21 cellular contexts compared by ENCODE assay signal in genomic region chr3:24479816-24480215, GRCh38. TPM values are rescaled to one million over a fixed set of nuclear protein-coding genes. Genes with fewer than 3 reads are reported as not detected.
"Had no signal": no experiment of that assay in that cellular context is flagged by ENCODE, and none has a peak within 500 bp of the region (broad histone marks: within the 10 kb centered on the region; RNA-seq: fewer than 3 reads in every experiment).

No MANE protein-coding gene starts in this region.

- H3K36me3 Mint-ChIP-seq: activated naive CD8-positive, alpha-beta T cell treated with anti-CD3 and anti-CD28 coated beads, Interleukin-2, amount 10 ng/mL, durations not matched to agents 7 days and 5 days; mesothelial cell of epicardium; naive thymus-derived CD8-positive, alpha-beta T cell; neural progenitor cell had no signal

- H3K27ac Mint-ChIP-seq: activated CD4-positive, alpha-beta T cell treated with anti-CD3 and anti-CD28 coated beads for 36 hours; activated naive CD8-positive, alpha-beta T cell treated with anti-CD3 and anti-CD28 coated beads, Interleukin-2, amount 10 ng/mL, durations not matched to agents 7 days and 5 days; mesothelial cell of epicardium; naive thymus-derived CD8-positive, alpha-beta T cell; neural progenitor cell had no signal

- H3K27ac ChIP-seq: epithelial cell of prostate, left lung, neural progenitor cell, ovary, prostate gland, thyroid gland had no signal

- H3K27me3 ChIP-seq: left lung, neural progenitor cell, ovary, thyroid gland had no signal

- H3K9ac ChIP-seq: neural progenitor cell had no signal

- H3K4me3 ChIP-seq: left lung, neural progenitor cell, ovary, prostate gland, thyroid gland had no signal

- H3K27me3 Mint-ChIP-seq: activated naive CD8-positive, alpha-beta T cell treated with anti-CD3 and anti-CD28 coated beads, Interleukin-2, amount 10 ng/mL, durations not matched to agents 7 days and 5 days had no signal

- H3K4me1 Mint-ChIP-seq: activated CD4-positive, alpha-beta T cell treated with anti-CD3 and anti-CD28 coated beads for 36 hours; activated naive CD8-positive, alpha-beta T cell treated with anti-CD3 and anti-CD28 coated beads, Interleukin-2, amount 10 ng/mL, durations not matched to agents 7 days and 5 days; mesothelial cell of epicardium; naive thymus-derived CD8-positive, alpha-beta T cell had no signal

- DNase-seq: activated CD4-positive, alpha-beta T cell treated with anti-CD3 and anti-CD28 coated beads for 36 hours; activated CD4-positive, alpha-beta T cell treated with anti-CD3 and anti-CD28 coated beads, Interleukin-2, amount 50 U/mL, for 4 hours; activated naive CD4-positive, alpha-beta T cell treated with Interleukin-2 at 50 U/mL for 16 hours; activated naive CD8-positive, alpha-beta T cell treated with anti-CD3 and anti-CD28 coated beads, Interleukin-2, amount 10 ng/mL, durations not matched to agents 7 days and 5 days; activated T-cell treated with anti-CD3 and anti-CD28 coated beads, Interleukin-2, amount 50 U/mL, for 48 hours; amniotic stem cell; cerebellar nuclear complex; cortex of kidney; left lung; naive thymus-derived CD8-positive, alpha-beta T cell; ovary; stimulated activated CD4-positive, alpha-beta T cell treated with anti-CD3 and anti-CD28 coated beads, Interleukin-4, amount 100 ng/mL, for 4 hours; stimulated activated naive CD8-positive, alpha-beta T cell treated with anti-CD3 and anti-CD28 coated beads, Interleukin-15, Interleukin-2, amounts not matched to agents 100 U/mL and 50 U/mL, for 24 hours; T-helper 9 cell; thyroid gland had no signal

- ATAC-seq: activated CD4-positive, alpha-beta T cell treated with anti-CD3 and anti-CD28 coated beads for 36 hours; left lung; naive thymus-derived CD8-positive, alpha-beta T cell; stimulated activated naive CD8-positive, alpha-beta T cell treated with anti-CD3 and anti-CD28 coated beads, Interleukin-15, Interleukin-2, amounts not matched to agents 100 U/mL and 50 U/mL, for 24 hours had no signal

- H3K4me1 ChIP-seq: left lung, prostate gland, thyroid gland had no signal

- H3K9me3 Mint-ChIP-seq: activated naive CD8-positive, alpha-beta T cell treated with anti-CD3 and anti-CD28 coated beads, Interleukin-2, amount 10 ng/mL, durations not matched to agents 7 days and 5 days; mesothelial cell of epicardium; neural progenitor cell had no signal

- H3K4me3 Mint-ChIP-seq: activated CD4-positive, alpha-beta T cell treated with anti-CD3 and anti-CD28 coated beads for 36 hours; activated naive CD8-positive, alpha-beta T cell treated with anti-CD3 and anti-CD28 coated beads, Interleukin-2, amount 10 ng/mL, durations not matched to agents 7 days and 5 days; mesothelial cell of epicardium; naive thymus-derived CD8-positive, alpha-beta T cell; neural progenitor cell had no signal

- H3K36me3 ChIP-seq: left lung, neural progenitor cell, ovary, prostate gland, thyroid gland had no signal

- H3K9me3 ChIP-seq: left lung, ovary, prostate gland, thyroid gland had no signal

- H3K4me2 ChIP-seq: neural progenitor cell had no signal

RNA-seq across cellular contexts. Expression of gene THRB, which starts 14.8 kb away (rescaled TPM):
- total RNA-seq: activated CD4-positive, alpha-beta T cell treated with anti-CD3 and anti-CD28 coated beads for 36 hours; activated CD8-positive, alpha-beta memory T cell treated with anti-CD3 and anti-CD28 coated beads for 36 hours; activated naive CD8-positive, alpha-beta T cell treated with anti-CD3 and anti-CD28 coated beads, Interleukin-2, amount 10 ng/mL, durations not matched to agents 7 days and 5 days; naive thymus-derived CD8-positive, alpha-beta T cell; T-helper 1 cell treated with Interleukin-12 subunit alpha and Interleukin-12 subunit beta and Interleukin-4 antibody, amounts not matched to agents 30 ng/mL and 1 ng/mL, for 36 hours had no signal
- polyA plus RNA-seq: naive thymus-derived CD8-positive, alpha-beta T cell had no signal
